29 cellular contexts compared by ENCODE assay signal in the genomic region with DNA sequence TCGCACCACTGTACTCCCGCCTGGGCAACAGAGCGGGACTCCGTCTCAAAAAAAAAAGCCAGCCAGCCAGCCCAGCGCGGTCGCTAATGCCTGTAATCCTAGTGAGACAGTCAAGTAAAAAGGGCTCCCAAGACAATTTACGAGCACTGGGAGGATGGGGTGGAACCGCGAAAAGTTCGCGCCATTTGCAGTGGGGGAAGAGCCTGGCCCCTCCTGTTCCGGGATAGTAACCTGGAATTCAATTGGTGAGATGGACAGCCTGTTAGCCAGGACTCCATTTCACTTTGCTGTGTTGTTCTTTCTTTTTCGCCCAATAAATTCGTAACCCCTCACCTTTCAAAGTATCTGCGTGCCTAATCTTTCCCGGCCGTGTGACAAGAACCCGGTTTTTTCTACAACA.
"Had no signal": no experiment of that assay in that cellular context is flagged by ENCODE, and none has a peak within 500 bp of the region (broad histone marks: within the 10 kb centered on the region; RNA-seq: fewer than 3 reads in every experiment).

No MANE protein-coding gene starts in this region.

- ATAC-seq: natural killer cell; right lobe of liver; stimulated activated memory B cell treated with anti-CD40 and anti-IgM and Interleukin-4, amounts not matched to agents 10 μg/mL and 1 μg/mL and 100 μg/mL, for 72 hours; stimulated activated naive CD8-positive, alpha-beta T cell treated with anti-CD3 and anti-CD28 coated beads, Interleukin-15, amount 100 ng/mL, for 72 hours had no signal

- H3K9me3 ChIP-seq: left ventricle myocardium inferior, neutrophil, right atrium auricular region, right lobe of liver, thoracic aorta, tibial artery, uterus had no signal

- H3K9me3 Mint-ChIP-seq: natural killer cell; stimulated activated memory B cell treated with anti-CD40 and anti-IgM and Interleukin-4, amounts not matched to agents 10 μg/mL and 1 μg/mL and 100 μg/mL, for 72 hours; stimulated activated naive CD8-positive, alpha-beta T cell treated with anti-CD3 and anti-CD28 coated beads, Interleukin-15, amount 100 ng/mL, for 72 hours; type B pancreatic cell had no signal

- H3K4me2 ChIP-seq: hepatocyte, neural progenitor cell, smooth muscle cell had no signal

- H3K27ac Mint-ChIP-seq: mesothelial cell of epicardium; natural killer cell; nephron progenitor cell; neural progenitor cell; progenitor cell of endocrine pancreas; stimulated activated memory B cell treated with anti-CD40 and anti-IgM and Interleukin-4, amounts not matched to agents 10 μg/mL and 1 μg/mL and 100 μg/mL, for 72 hours; stimulated activated naive CD8-positive, alpha-beta T cell treated with anti-CD3 and anti-CD28 coated beads, Interleukin-15, amount 100 ng/mL, for 72 hours; type B pancreatic cell had no signal

- DNase-seq: islet precursor cell; left ventricle myocardium inferior; mesendoderm; naive B cell; natural killer cell; nephron progenitor cell; occipital lobe; right lobe of liver; stimulated activated CD4-positive, alpha-beta T cell treated with anti-CD3 and anti-CD28 coated beads, Interleukin-1b, Interleukin-23, amount 100 ng/mL, for 48 hours; stimulated activated CD4-positive, alpha-beta T cell treated with anti-CD3 and anti-CD28 coated beads, Interleukin-2, amount 100 ng/mL, for 48 hours; stimulated activated CD4-positive, alpha-beta T cell treated with anti-CD3 and anti-CD28 coated beads, Interleukin-4, amount 100 ng/mL, for 4 hours; stimulated activated CD8-positive, alpha-beta memory T cell treated with anti-CD3 and anti-CD28 coated beads, Interleukin-4, amount 100 ng/mL, for 48 hours; stimulated activated naive CD4-positive, alpha-beta T cell treated with Interleukin-2 at 50 U/mL for 16 hours; stimulated activated naive CD8-positive, alpha-beta T cell treated with anti-CD3 and anti-CD28 coated beads, Interleukin-15, amount 100 ng/mL, for 72 hours; substantia nigra; tibial artery; uterus had no signal

- H3K4me1 ChIP-seq: neural progenitor cell, parathyroid adenoma, right atrium auricular region, right lobe of liver, uterus had no signal

- H3K27ac ChIP-seq: hepatocyte, left ventricle myocardium inferior, neural progenitor cell, neutrophil, parathyroid adenoma, right atrium auricular region, right lobe of liver, thoracic aorta, tibial artery, uterus had no signal

- H3K27me3 Mint-ChIP-seq: naive B cell; progenitor cell of endocrine pancreas; stimulated activated memory B cell treated with anti-CD40 and anti-IgM and Interleukin-4, amounts not matched to agents 10 μg/mL and 1 μg/mL and 100 μg/mL, for 72 hours; stimulated activated naive CD8-positive, alpha-beta T cell treated with anti-CD3 and anti-CD28 coated beads, Interleukin-15, amount 100 ng/mL, for 72 hours; type B pancreatic cell had no signal

- H3K36me3 Mint-ChIP-seq: natural killer cell had no signal

- H2AFZ ChIP-seq: hepatocyte, neural progenitor cell, parathyroid adenoma had no signal

- H3K36me3 ChIP-seq: left ventricle myocardium inferior, neural progenitor cell, neutrophil, right atrium auricular region, right lobe of liver, thoracic aorta, tibial artery, uterus had no signal

- H3K4me3 ChIP-seq: hepatocyte, left ventricle myocardium inferior, lung, neural progenitor cell, right atrium auricular region, right lobe of liver, smooth muscle cell, thoracic aorta, tibial artery, uterus had no signal

- H3K9ac ChIP-seq: neural progenitor cell, parathyroid adenoma had no signal

- H3K79me2 ChIP-seq: parathyroid adenoma had no signal

- H3K4me3 Mint-ChIP-seq: mesothelial cell of epicardium; naive B cell; natural killer cell; nephron progenitor cell; neural progenitor cell; stimulated activated memory B cell treated with anti-CD40 and anti-IgM and Interleukin-4, amounts not matched to agents 10 μg/mL and 1 μg/mL and 100 μg/mL, for 72 hours; stimulated activated naive CD8-positive, alpha-beta T cell treated with anti-CD3 and anti-CD28 coated beads, Interleukin-15, amount 100 ng/mL, for 72 hours; type B pancreatic cell had no signal

- H3K4me1 Mint-ChIP-seq: mesothelial cell of epicardium; nephron progenitor cell; neural progenitor cell; stimulated activated memory B cell treated with anti-CD40 and anti-IgM and Interleukin-4, amounts not matched to agents 10 μg/mL and 1 μg/mL and 100 μg/mL, for 72 hours had no signal

- H3K27me3 ChIP-seq: hepatocyte, neural progenitor cell, neutrophil, right atrium auricular region, right lobe of liver, tibial artery, uterus had no signal
